ENCODE assay signal across 14 cellular contexts in genomic region chr3:122586098-122586497, GRCh38. TPM values are rescaled to one million over a fixed set of nuclear protein-coding genes. Genes with fewer than 3 reads are reported as not detected.
"Had no signal": no experiment of that assay in that cellular context is flagged by ENCODE, and none has a peak within 500 bp of the region (broad histone marks: within the 10 kb centered on the region; RNA-seq: fewer than 3 reads in every experiment).

No MANE protein-coding gene starts in this region.

- H3K27ac ChIP-seq: dorsolateral prefrontal cortex, neural progenitor cell, suprapubic skin, transverse colon, uterus had no signal

- H3K4me1 Mint-ChIP-seq: neural progenitor cell had no signal

- H3K27ac Mint-ChIP-seq: activated CD4-positive, alpha-beta T cell treated with anti-CD3 and anti-CD28 coated beads, Interleukin-2, amount 10 ng/mL, durations not matched to agents 7 days and 5 days; activated T-helper 2 cell treated with anti-CD3 and anti-CD28 coated beads, Interferon-gamma antibody, Interleukin-2, Interleukin-4, amounts not matched to agents 10 μg/mL and 5 μg/mL and 100 μg/mL, durations not matched to agents 14 hours and 24 hours and 36 hours; neural progenitor cell; progenitor cell of endocrine pancreas; T-helper 2 cell treated with Interferon-gamma antibody and Interleukin-4, amounts not matched to agents 5 μg/mL and 100 μg/mL, for 36 hours had no signal

- DNase-seq: activated CD4-positive, alpha-beta T cell treated with anti-CD3 and anti-CD28 coated beads, Interleukin-2, amount 10 ng/mL, durations not matched to agents 7 days and 5 days; activated naive CD4-positive, alpha-beta T cell treated with Interleukin-2 at 50 U/mL for 16 hours; dorsolateral prefrontal cortex; foreskin melanocyte; hypothalamus; stimulated activated naive CD4-positive, alpha-beta T cell treated with Interleukin-2 at 50 U/mL for 16 hours; transverse colon; uterus had no signal

- H3K36me3 ChIP-seq: neural progenitor cell, suprapubic skin, uterus had no signal

- H3K27me3 Mint-ChIP-seq: activated CD4-positive, alpha-beta T cell treated with anti-CD3 and anti-CD28 coated beads, Interleukin-2, amount 10 ng/mL, durations not matched to agents 7 days and 5 days; progenitor cell of endocrine pancreas had no signal

- H3K36me3 Mint-ChIP-seq: neural progenitor cell had no signal

- H3K4me3 ChIP-seq: dorsolateral prefrontal cortex, neural progenitor cell, suprapubic skin, transverse colon, uterus had no signal

- H3K4me3 Mint-ChIP-seq: activated CD4-positive, alpha-beta T cell treated with anti-CD3 and anti-CD28 coated beads, Interleukin-2, amount 10 ng/mL, durations not matched to agents 7 days and 5 days; neural progenitor cell; T-helper 2 cell treated with Interferon-gamma antibody and Interleukin-4, amounts not matched to agents 5 μg/mL and 100 μg/mL, for 36 hours had no signal

- H3K27me3 ChIP-seq: neural progenitor cell, suprapubic skin, transverse colon, uterus had no signal

RNA-seq across cellular contexts. Expression of gene PARP15, which starts 8.6 kb away (rescaled TPM):
- total RNA-seq: epithelial cell of proximal tubule had no signal
